In genomic region chr9:11257992-11258391, GRCh38 we compare ENCODE assay signal across 15 cellular contexts.
A peak's percentile ranks its signal among the peaks of the same experiment; 100 is the strongest.
DNase-seq lines count a peak whose midpoint lies in the region; ATAC-seq and TF ChIP-seq lines count a peak whose summit lies in the region.
"Had no signal": no experiment of that assay in that cellular context is flagged by ENCODE, and none has a peak within 500 bp of the region (broad histone marks: within the 10 kb centered on the region; RNA-seq: fewer than 3 reads in every experiment).

No MANE protein-coding gene starts in this region.

- H3K4me3 ChIP-seq in IMR-90 (ENCODE audit: insufficient read depth, low read depth, low read length) (no peak overlapping the region), hepatocyte (no peak overlapping the region), mesendoderm (ENCODE audit: low read length) (no peak overlapping the region), ovary (no peak overlapping the region)
- H3K4me3 ChIP-seq: BLaER1 treated with 17β-estradiol and CSF1 and Interleukin-3, amounts not matched to agents 10 nM and 100 nM; GM23248 had no signal

- no peak overlapping the region for H2BK20ac ChIP-seq in IMR-90 (ENCODE audit: low read depth, low read length)

- H4K8ac ChIP-seq in IMR-90 (ENCODE audit: low read depth in 2 of 2, low read length in 2 of 2): no peak overlapping the region
- H4K8ac ChIP-seq in mesendoderm (ENCODE audit: low read depth, low read length): no peak overlapping the region

- ATAC-seq in IMR-90 (ENCODE audit: low read depth) (no peak), HG02870 (IDR thresholded peaks at IDR 0.05; ENCODE audit: unreplicated experiment) (no peak)
- ATAC-seq: CD8-positive, alpha-beta T cell; HCT116; HepG2 had no signal

- H3K4me1 ChIP-seq in IMR-90 (ENCODE audit: control insufficient read depth, insufficient read depth, low read length): no peaks in the 10 kb centered on the region
- H3K4me1 ChIP-seq in hepatocyte (ENCODE audit: insufficient read depth): peaks cover 5% of the 10 kb centered on the region
- H3K4me1 ChIP-seq in mesendoderm (ENCODE audit: control insufficient read depth, low read depth, low read length): no peaks in the 10 kb centered on the region
- H3K4me1 ChIP-seq in ovary (ENCODE audit: insufficient read depth): no peaks in the 10 kb centered on the region
- H3K4me1 ChIP-seq: BLaER1 treated with 17β-estradiol and CSF1 and Interleukin-3, amounts not matched to agents 10 nM and 100 nM had no signal

- no TSS peak for BruUV-seq in IMR-90 (replicated peaks; lab: Mats Ljungman, UMichigan)

- TF ChIP-seq POLR2A in IMR-90 (IDR thresholded peaks at IDR 0.05; ENCODE audit: low read depth, low read length) (no peak), ovary (IDR thresholded peaks at IDR 0.05) (no peak)

- CTCF ChIA-PET in IMR-90 (lab: Yijun Ruan, JAX): no interaction called here

- no peak overlapping the region for H4K5ac ChIP-seq in IMR-90 (ENCODE audit: low read depth, low read length)
- H4K5ac ChIP-seq in mesendoderm (ENCODE audit: low read length): no peak overlapping the region

- H3K4ac ChIP-seq in IMR-90 (ENCODE audit: low read depth, low read length): no peak overlapping the region
- no peak overlapping the region for H3K4ac ChIP-seq in mesendoderm (ENCODE audit: low read depth, low read length)

- H2BK15ac ChIP-seq in IMR-90 (ENCODE audit: low read depth, low read length) (no peak overlapping the region), mesendoderm (replicated peaks; ENCODE audit: low read depth) (no peak overlapping the region)

- H2BK5ac ChIP-seq in IMR-90 (ENCODE audit: low read depth, low read length, poor library complexity, severe bottlenecking) (no peak overlapping the region), mesendoderm (ENCODE audit: low read length) (no peak overlapping the region)

- H4K91ac ChIP-seq in IMR-90 (ENCODE audit: insufficient read depth, low read depth, low read length): no peak overlapping the region

- no peaks in the 10 kb centered on the region for H3K9me1 ChIP-seq in IMR-90 (ENCODE audit: insufficient read depth, low read length)

- no peak overlapping the region for H3K4me2 ChIP-seq in IMR-90 (ENCODE audit: low read depth, low read length)
- H3K4me2 ChIP-seq in hepatocyte: no peak overlapping the region
- no peak overlapping the region for H3K4me2 ChIP-seq in mesendoderm (ENCODE audit: low read length)
- H3K4me2 ChIP-seq: BLaER1 treated with 17β-estradiol and CSF1 and Interleukin-3, amounts not matched to agents 10 nM and 100 nM had no signal

- dilution Hi-C loops in IMR-90 (cut with HindIII; ENCODE audit: low sequenced_read_pairs, unreplicated experiment): no loop called here

- no peak for DNase-seq in IMR-90
- peak; percentile 9 for DNase-seq in SK-N-DZ (ENCODE audit: low spot score)
- DNase-seq in hepatocyte (ENCODE audit: low spot score): peak; percentile 37
- DNase-seq in mesendoderm: peak; percentile 35
- no peak for DNase-seq in NCI-H345 (lab: John Stamatoyannopoulos, UW)
- no peak for DNase-seq in H4 (ENCODE audit: low spot score)
- DNase-seq in ovary: no peak
- DNase-seq: Calu3; CD8-positive, alpha-beta T cell; GM23248; HFFc6 had no signal

- no peak overlapping the region for H2AK5ac ChIP-seq in IMR-90 (ENCODE audit: low read depth, low read length)
- no peak overlapping the region for H2AK5ac ChIP-seq in mesendoderm (ENCODE audit: low read length)

- H3K14ac ChIP-seq in IMR-90 (replicated peaks; ENCODE audit: low read depth, low read length): no peak overlapping the region

- no peak overlapping the region for H3K23ac ChIP-seq in IMR-90 (ENCODE audit: low read depth, low read length)
- no peak overlapping the region for H3K23ac ChIP-seq in mesendoderm (ENCODE audit: low read length)

- no peak overlapping the region for H2AK9ac ChIP-seq in IMR-90 (replicated peaks; ENCODE audit: low read depth, low read length, poor library complexity)

- no CpG with 5 or more reads among the region's 1 CpG for WGBS in IMR-90 (ENCODE audit: extremely low coverage in 2 of 2, insufficient read length in 1 of 2), 2 experiments
- WGBS in hepatocyte (ENCODE audit: low lambda C conversion rate, missing lambda C conversion rate): 0% methylated on average over 1 of the region's 1 CpG
- WGBS in mesendoderm (ENCODE audit: extremely low coverage, insufficient coverage, low lambda C conversion rate): no CpG with 5 or more reads among the region's 1 CpG
- 0 to 8% (median 4%) methylated on average over 1 of the region's 1 CpG for WGBS in ovary, 3 donors

- peaks cover 13% of the 10 kb centered on the region; the same call in 1 of the 2 replicates for H3K9me3 ChIP-seq in IMR-90 (ENCODE audit: control insufficient read depth, insufficient read depth, low read length)
- peaks cover 3% of the 10 kb centered on the region for H3K9me3 ChIP-seq in hepatocyte (ENCODE audit: low read depth)
- no peaks in the 10 kb centered on the region for H3K9me3 ChIP-seq in ovary

- H3K36me3 ChIP-seq in IMR-90 (ENCODE audit: control insufficient read depth, insufficient read depth, low read length) (no peaks in the 10 kb centered on the region), hepatocyte (replicated peaks; ENCODE audit: insufficient read depth, low read depth) (no peaks in the 10 kb centered on the region), mesendoderm (ENCODE audit: control insufficient read depth, insufficient read depth, low read length) (no peaks in the 10 kb centered on the region), ovary (no peaks in the 10 kb centered on the region)
- H3K36me3 ChIP-seq: BLaER1 treated with 17β-estradiol and CSF1 and Interleukin-3, amounts not matched to agents 10 nM and 100 nM had no signal

- intact Hi-C loops in IMR-90 (cut with micrococcal nuclease) (no loop called here), ovary (cut with DNase I) (no loop called here)

- POLR2A ChIA-PET in IMR-90 (lab: Charles Lee; ENCODE audit: unreplicated experiment): no interaction called here

- H3K56ac ChIP-seq in IMR-90 (ENCODE audit: extremely low read depth, insufficient read depth, low read length) (no peak overlapping the region), mesendoderm (ENCODE audit: low read length) (no peak overlapping the region)

- H3K27ac ChIP-seq in IMR-90 (ENCODE audit: insufficient read depth, low read length) (no peak overlapping the region), hepatocyte (peak overlapping the region; percentile 44), mesendoderm (ENCODE audit: low read depth, low read length) (no peak overlapping the region), ovary (no peak overlapping the region)
- H3K27ac ChIP-seq: BLaER1 treated with 17β-estradiol and CSF1 and Interleukin-3, amounts not matched to agents 10 nM and 100 nM; GM23248 had no signal

- H2BK120ac ChIP-seq in IMR-90 (ENCODE audit: low read depth, low read length): no peak overlapping the region
- no peak overlapping the region for H2BK120ac ChIP-seq in mesendoderm (ENCODE audit: low read depth, low read length)

- H3K27me3 ChIP-seq in IMR-90 (ENCODE audit: control insufficient read depth, insufficient read depth, low read length) (no peaks in the 10 kb centered on the region), hepatocyte (no peaks in the 10 kb centered on the region), mesendoderm (ENCODE audit: insufficient read depth, low read length, poor library complexity) (no peaks in the 10 kb centered on the region), ovary (no peaks in the 10 kb centered on the region)
- H3K27me3 ChIP-seq: BLaER1 treated with 17β-estradiol and CSF1 and Interleukin-3, amounts not matched to agents 10 nM and 100 nM had no signal

- H2AFZ ChIP-seq in IMR-90 (replicated peaks; ENCODE audit: low read length, poor library complexity) (no peak overlapping the region), hepatocyte (no peak overlapping the region)
- H2AFZ ChIP-seq: GM23248 had no signal

- no peaks in the 10 kb centered on the region for H3K9me2 ChIP-seq in hepatocyte (replicated peaks; ENCODE audit: insufficient read depth)

- TF ChIP-seq EP300 in ovary (IDR thresholded peaks at IDR 0.05): no peak

- in situ Hi-C loops in IMR-90 (cut with MboI; ENCODE audit: low sequenced_read_pairs): no loop called here

- TF ChIP-seq RAD21 in IMR-90 (IDR thresholded peaks at IDR 0.05; ENCODE audit: low read length): no peak

- H4K20me1 ChIP-seq in IMR-90 (ENCODE audit: insufficient read depth, low read length) (no peaks in the 10 kb centered on the region), hepatocyte (ENCODE audit: insufficient read depth, poor library complexity, severe bottlenecking) (no peaks in the 10 kb centered on the region)
- H4K20me1 ChIP-seq: BLaER1 treated with 17β-estradiol and CSF1 and Interleukin-3, amounts not matched to agents 10 nM and 100 nM had no signal

- no peaks in the 10 kb centered on the region for H3K79me1 ChIP-seq in IMR-90 (ENCODE audit: low read depth in 1 of 2, low read length in 2 of 2)
- H3K79me1 ChIP-seq in mesendoderm (ENCODE audit: low read length): no peaks in the 10 kb centered on the region

- TF ChIP-seq CTCF in IMR-90 (conservative IDR thresholded peaks at IDR 0.05; ENCODE audit: low read depth, low read length): no peak
- TF ChIP-seq CTCF in hepatocyte (IDR thresholded peaks at IDR 0.05; ENCODE audit: poor library complexity): no peak
- no peak for TF ChIP-seq CTCF in ovary (IDR thresholded peaks at IDR 0.05)

- H3K79me2 ChIP-seq in hepatocyte: no peaks in the 10 kb centered on the region
- H3K79me2 ChIP-seq in mesendoderm (ENCODE audit: control insufficient read depth, insufficient read depth, low read length): no peaks in the 10 kb centered on the region

- no peak overlapping the region for H3K9ac ChIP-seq in IMR-90 (ENCODE audit: low read depth, low read length)
- no peak overlapping the region for H3K9ac ChIP-seq in mesendoderm (ENCODE audit: low read length)
- H3K9ac ChIP-seq: BLaER1 treated with 17β-estradiol and CSF1 and Interleukin-3, amounts not matched to agents 10 nM and 100 nM; GM23248 had no signal

- no peak overlapping the region for H3K18ac ChIP-seq in IMR-90 (ENCODE audit: low read depth, low read length)
- H3K18ac ChIP-seq in mesendoderm (ENCODE audit: low read length): no peak overlapping the region

TF ChIP-seq in IMR-90, 13 proteins besides CTCF, POLR2A, EP300 and RAD21:
- peak; percentile 10; the same call in 1 of the 2 replicates for TF ChIP-seq CEBPB (IDR thresholded peaks at IDR 0.05; ENCODE audit: low read depth, low read length)
- no peak for TF ChIP-seq RCOR1 (IDR thresholded peaks at IDR 0.05; ENCODE audit: insufficient replicate concordance, low read length)
TF ChIP-seq in IMR-90: peak in this region for 1.

Comparison
In these comparisons a context has a peak if more than half of its experiments do, and no peak if none do; other contexts are left out.
1. DNase-seq: peak in SK-N-DZ (single experiment), hepatocyte (single experiment) and mesendoderm (single experiment); none in IMR-90 (single experiment), NCI-H345 (single experiment), H4 (single experiment) and ovary (0 of 5).